8 cellular contexts compared by ENCODE assay signal in genomic region chr17:2852729-2853110, GRCh38. TPM values are rescaled to one million over a fixed set of nuclear protein-coding genes. Genes with fewer than 3 reads are reported as not detected.
DNase-seq lines count a peak whose midpoint lies in the region; ATAC-seq and TF ChIP-seq lines count a peak whose summit lies in the region.

No MANE protein-coding gene starts in this region.

- TF ChIP-seq CTCF in cardiac muscle cell (IDR thresholded peaks at IDR 0.05; ENCODE audit: low read depth, low read length): no peak
- no peak for TF ChIP-seq CTCF in uterus (IDR thresholded peaks at IDR 0.05)

- no peaks in the 10 kb centered on the region for H3K4me1 ChIP-seq in cardiac muscle cell (ENCODE audit: low read depth)
- H3K4me1 ChIP-seq in endocrine pancreas (ENCODE audit: control insufficient read depth, insufficient read depth, low read length): no peaks in the 10 kb centered on the region
- peaks cover 10% of the 10 kb centered on the region for H3K4me1 ChIP-seq in mucosa of stomach (ENCODE audit: control insufficient read depth, insufficient read depth, low read length)
- H3K4me1 ChIP-seq in uterus: peaks cover 0 to 8% of the 10 kb centered on the region in 2 donors

- H3K9ac ChIP-seq in endocrine pancreas (ENCODE audit: control insufficient read depth, insufficient read depth, low read length) (peak overlapping the region; percentile 60), mucosa of stomach (ENCODE audit: low read length) (peak overlapping the region; percentile 39)

- H3K27me3 ChIP-seq in cardiac muscle cell: peaks cover 48% of the 10 kb centered on the region
- H3K27me3 ChIP-seq in endocrine pancreas (ENCODE audit: control insufficient read depth, insufficient read depth, low read length): no peaks in the 10 kb centered on the region
- peaks cover 10% of the 10 kb centered on the region for H3K27me3 ChIP-seq in mucosa of stomach (ENCODE audit: control insufficient read depth, insufficient read depth, low read length)
- no peaks in the 10 kb centered on the region for H3K27me3 ChIP-seq in uterus

- no peaks in the 10 kb centered on the region for H3K36me3 ChIP-seq in cardiac muscle cell
- no peaks in the 10 kb centered on the region for H3K36me3 ChIP-seq in endocrine pancreas (ENCODE audit: control insufficient read depth, insufficient read depth, low read length)
- H3K36me3 ChIP-seq in mucosa of stomach (ENCODE audit: control insufficient read depth, insufficient read depth, low read length): no peaks in the 10 kb centered on the region
- H3K36me3 ChIP-seq in uterus: no peaks in the 10 kb centered on the region

- no peak for DNase-seq in cardiac muscle cell (ENCODE audit: low read depth in 1 of 2, low spot score in 1 of 2)
- DNase-seq in Right ventricle myocardium inferior (ENCODE audit: missing footprints): no peak
- DNase-seq in uterus: no peak
- DNase-seq in NK-92 treated with Interleukin-12 subunit alpha and Interleukin-12 subunit beta, amount 100 ng/mL, for 24 hours (lab: John Stamatoyannopoulos, UW): no peak
- no peak for DNase-seq in AG08395 (ENCODE audit: low spot score)
- DNase-seq in LoVo (ENCODE audit: low spot score): no peak

- no peak for TF ChIP-seq POLR2A in uterus (IDR thresholded peaks at IDR 0.05)

- H3K27ac ChIP-seq in cardiac muscle cell: no peak overlapping the region
- peak overlapping the region; percentile 69 to 90 for H3K27ac ChIP-seq in uterus

- no peak for ATAC-seq in Right ventricle myocardium inferior

- intact Hi-C loops in Right ventricle myocardium inferior (cut with DNase I) (loop anchor here (2.0 kb wide), 1 partner anchor 152 kb away; no protein-coding TSS in a partner anchor), uterus (cut with DNase I; ENCODE audit: low total_unique reads) (no loop called here)

- H3K4me3 ChIP-seq in cardiac muscle cell (peak overlapping the region; percentile 58), endocrine pancreas (ENCODE audit: control insufficient read depth, insufficient read depth, low read length) (no peak overlapping the region), mucosa of stomach (ENCODE audit: low read length) (no peak overlapping the region), uterus (peak overlapping the region; percentile 17 to 46)

- H3K9me3 ChIP-seq in cardiac muscle cell (ENCODE audit: low read depth) (no peaks in the 10 kb centered on the region), endocrine pancreas (ENCODE audit: control insufficient read depth, low read length) (no peaks in the 10 kb centered on the region), mucosa of stomach (ENCODE audit: control insufficient read depth, low read length) (no peaks in the 10 kb centered on the region), uterus (no peaks in the 10 kb centered on the region)

RNA-seq across cellular contexts. Expression of gene RAP1GAP2, which starts 56.5 kb away (rescaled TPM):
- 2.9 and 3.5 TPM in 2 replicates for total RNA-seq in cardiac muscle cell
- 1.1 and 1.2 TPM in 2 replicates for polyA plus RNA-seq in cardiac muscle cell
- 57.2 TPM for total RNA-seq in Right ventricle myocardium inferior
- 10 to 100 TPM in 1 of 4 donors, 1 to 10 TPM in 3; 1.5 to 23.1 (median 6.7) TPM for total RNA-seq in uterus

Comparison
In these comparisons a context has a peak if more than half of its experiments do, and no peak if none do; other contexts are left out.
1. H3K4me3 ChIP-seq: peak in cardiac muscle cell (single experiment) and uterus (2 of 2); none in endocrine pancreas (single experiment) and mucosa of stomach (single experiment).